22 cellular contexts compared by ENCODE assay signal in genomic region chr5:28190011-28190410, GRCh38.
"Had no signal": no experiment of that assay in that cellular context is flagged by ENCODE, and none has a peak within 500 bp of the region (broad histone marks: within the 10 kb centered on the region; RNA-seq: fewer than 3 reads in every experiment).

No MANE protein-coding gene starts in this region.

- H3K36me3 ChIP-seq: neutrophil, suprapubic skin, transverse colon had no signal

- H3K27ac ChIP-seq: dorsolateral prefrontal cortex, neutrophil, suprapubic skin, transverse colon had no signal

- H3K4me1 ChIP-seq: suprapubic skin, transverse colon had no signal

- H3K27me3 ChIP-seq: dorsolateral prefrontal cortex, neutrophil, suprapubic skin, transverse colon had no signal

- DNase-seq: activated CD4-positive, alpha-beta memory T cell treated with anti-CD3 and anti-CD28 coated beads, Interleukin-2, amount 10 ng/mL, durations not matched to agents 7 days and 5 days; activated CD4-positive, alpha-beta T cell treated with anti-CD3 and anti-CD28 coated beads for 36 hours; activated CD8-positive, alpha-beta memory T cell treated with anti-CD3 and anti-CD28 coated beads, Interleukin-2, amount 10 ng/mL, durations not matched to agents 7 days and 5 days; activated naive CD4-positive, alpha-beta T cell; activated naive CD8-positive, alpha-beta T cell treated with anti-CD3 and anti-CD28 coated beads, Interleukin-2, amount 10 ng/mL, durations not matched to agents 7 days and 5 days; activated T-cell treated with anti-CD3 and anti-CD28 coated beads, Interleukin-2, amount 50 U/mL, for 1 hour; amygdala; dorsolateral prefrontal cortex; immature natural killer cell; left ventricle myocardium superior; naive thymus-derived CD4-positive, alpha-beta T cell; stimulated activated CD4-positive, alpha-beta T cell treated with anti-CD3 and anti-CD28 coated beads, Interleukin-4, amount 100 ng/mL, for 1 hour; stimulated activated naive CD8-positive, alpha-beta T cell treated with anti-CD3 and anti-CD28 coated beads, Interleukin-15, amount 100 ng/mL, for 72 hours; transverse colon had no signal

- H3K4me1 Mint-ChIP-seq: activated CD4-positive, alpha-beta memory T cell treated with anti-CD3 and anti-CD28 coated beads, Interleukin-2, amount 10 ng/mL, durations not matched to agents 7 days and 5 days; activated CD4-positive, alpha-beta T cell treated with anti-CD3 and anti-CD28 coated beads for 36 hours; activated CD8-positive, alpha-beta memory T cell treated with anti-CD3 and anti-CD28 coated beads, Interleukin-2, amount 10 ng/mL, durations not matched to agents 7 days and 5 days; activated naive CD8-positive, alpha-beta T cell treated with anti-CD3 and anti-CD28 coated beads, Interleukin-2, amount 10 ng/mL, durations not matched to agents 7 days and 5 days; activated T-helper 17 cell treated with anti-CD3 and anti-CD28 coated beads, Interleukin-2, amount 50 U/mL, for 72 hours; immature natural killer cell; memory B cell; naive thymus-derived CD4-positive, alpha-beta T cell; stimulated activated naive CD8-positive, alpha-beta T cell treated with anti-CD3 and anti-CD28 coated beads, Interleukin-15, amount 100 ng/mL, for 72 hours had no signal

- H3K36me3 Mint-ChIP-seq: activated CD8-positive, alpha-beta memory T cell treated with anti-CD3 and anti-CD28 coated beads, Interleukin-2, amount 10 ng/mL, durations not matched to agents 7 days and 5 days; activated naive CD8-positive, alpha-beta T cell treated with anti-CD3 and anti-CD28 coated beads, Interleukin-2, amount 10 ng/mL, durations not matched to agents 7 days and 5 days; memory B cell; naive thymus-derived CD4-positive, alpha-beta T cell; WTC11 had no signal

- H3K4me3 Mint-ChIP-seq: activated CD4-positive, alpha-beta memory T cell treated with anti-CD3 and anti-CD28 coated beads, Interleukin-2, amount 10 ng/mL, durations not matched to agents 7 days and 5 days; activated CD4-positive, alpha-beta T cell treated with anti-CD3 and anti-CD28 coated beads for 36 hours; activated CD8-positive, alpha-beta memory T cell treated with anti-CD3 and anti-CD28 coated beads, Interleukin-2, amount 10 ng/mL, durations not matched to agents 7 days and 5 days; activated naive CD8-positive, alpha-beta T cell treated with anti-CD3 and anti-CD28 coated beads, Interleukin-2, amount 10 ng/mL, durations not matched to agents 7 days and 5 days; activated T-helper 17 cell treated with anti-CD3 and anti-CD28 coated beads, Interleukin-2, amount 50 U/mL, for 72 hours; immature natural killer cell; memory B cell; naive thymus-derived CD4-positive, alpha-beta T cell; stimulated activated naive CD8-positive, alpha-beta T cell treated with anti-CD3 and anti-CD28 coated beads, Interleukin-15, amount 100 ng/mL, for 72 hours; T-helper 2 cell treated with Interferon-gamma antibody and Interleukin-4, amounts not matched to agents 5 μg/mL and 100 μg/mL, for 36 hours; WTC11 had no signal

- H3K4me3 ChIP-seq: dorsolateral prefrontal cortex, smooth muscle cell, suprapubic skin, transverse colon had no signal

- H3K27me3 Mint-ChIP-seq: activated CD4-positive, alpha-beta memory T cell treated with anti-CD3 and anti-CD28 coated beads, Interleukin-2, amount 10 ng/mL, durations not matched to agents 7 days and 5 days; activated CD4-positive, alpha-beta T cell treated with anti-CD3 and anti-CD28 coated beads for 36 hours; activated CD8-positive, alpha-beta memory T cell treated with anti-CD3 and anti-CD28 coated beads, Interleukin-2, amount 10 ng/mL, durations not matched to agents 7 days and 5 days; activated naive CD8-positive, alpha-beta T cell treated with anti-CD3 and anti-CD28 coated beads, Interleukin-2, amount 10 ng/mL, durations not matched to agents 7 days and 5 days; activated T-helper 17 cell treated with anti-CD3 and anti-CD28 coated beads, Interleukin-2, amount 50 U/mL, for 72 hours; memory B cell; naive thymus-derived CD4-positive, alpha-beta T cell; stimulated activated naive CD8-positive, alpha-beta T cell treated with anti-CD3 and anti-CD28 coated beads, Interleukin-15, amount 100 ng/mL, for 72 hours had no signal

- H3K9me3 ChIP-seq: neutrophil, transverse colon had no signal

- ATAC-seq: activated CD4-positive, alpha-beta T cell treated with anti-CD3 and anti-CD28 coated beads for 36 hours; activated CD8-positive, alpha-beta memory T cell treated with anti-CD3 and anti-CD28 coated beads, Interleukin-2, amount 10 ng/mL, durations not matched to agents 7 days and 5 days; activated T-helper 17 cell treated with anti-CD3 and anti-CD28 coated beads, Interleukin-2, amount 50 U/mL, for 72 hours; left ventricle myocardium superior; naive thymus-derived CD4-positive, alpha-beta T cell; sciatic nerve; stimulated activated naive CD8-positive, alpha-beta T cell treated with anti-CD3 and anti-CD28 coated beads, Interleukin-15, amount 100 ng/mL, for 72 hours; WTC11 had no signal

- H3K27ac Mint-ChIP-seq: activated CD4-positive, alpha-beta memory T cell treated with anti-CD3 and anti-CD28 coated beads, Interleukin-2, amount 10 ng/mL, durations not matched to agents 7 days and 5 days; activated CD4-positive, alpha-beta T cell treated with anti-CD3 and anti-CD28 coated beads for 36 hours; activated CD8-positive, alpha-beta memory T cell treated with anti-CD3 and anti-CD28 coated beads, Interleukin-2, amount 10 ng/mL, durations not matched to agents 7 days and 5 days; activated naive CD8-positive, alpha-beta T cell treated with anti-CD3 and anti-CD28 coated beads, Interleukin-2, amount 10 ng/mL, durations not matched to agents 7 days and 5 days; activated T-helper 17 cell treated with anti-CD3 and anti-CD28 coated beads, Interleukin-2, amount 50 U/mL, for 72 hours; immature natural killer cell; memory B cell; naive thymus-derived CD4-positive, alpha-beta T cell; stimulated activated naive CD8-positive, alpha-beta T cell treated with anti-CD3 and anti-CD28 coated beads, Interleukin-15, amount 100 ng/mL, for 72 hours; T-helper 2 cell treated with Interferon-gamma antibody and Interleukin-4, amounts not matched to agents 5 μg/mL and 100 μg/mL, for 36 hours; WTC11 had no signal
